ENCODE assay signal across 8 cellular contexts in genomic region chr1:25267288-25268142, GRCh38. TPM values are rescaled to one million over a fixed set of nuclear protein-coding genes. Genes with fewer than 3 reads are reported as not detected.
DNase-seq lines count a peak whose midpoint lies in the region; ATAC-seq and TF ChIP-seq lines count a peak whose summit lies in the region.
"Not testable (repeated sequence)": the region's sequence is repeated elsewhere in the genome, so short reads cannot be mapped to it uniquely, and the experiment has no call there.

No MANE protein-coding gene starts in this region.

- intact Hi-C loops in PC-3 (cut with micrococcal nuclease); mucosa of descending colon (cut with DNase I, micrococcal nuclease): not testable (repeated sequence)

- ATAC-seq in GM21619 (IDR thresholded peaks at IDR 0.05; ENCODE audit: unreplicated experiment) (peak; percentile 57), PC-3 (peak; percentile 86), mucosa of descending colon (peak; percentile 98)

- peak overlapping the region; percentile 87; the same call in 1 of the 2 replicates for H3K27ac ChIP-seq in HUES64 (ENCODE audit: low read depth, low read length)
- not testable (repeated sequence) for H3K27ac ChIP-seq in PC-3 (ENCODE audit: low read length)
- peak overlapping the region; percentile 32 for H3K27ac ChIP-seq in endodermal cell (ENCODE audit: low read depth, low read length)

- H3K4me3 Mint-ChIP-seq in endodermal cell, result peak overlapping the region; percentile 48

- H3K4me2 ChIP-seq in PC-3 (ENCODE audit: low read length), result peak overlapping the region; percentile 59

- not testable (repeated sequence) for H3K27ac Mint-ChIP-seq in endodermal cell

- H3K36me3 ChIP-seq in HUES64 (ENCODE audit: insufficient read depth, low read length); PC-3 (ENCODE audit: low read depth, low read length); endodermal cell (ENCODE audit: control insufficient read depth, insufficient read depth, low read length); mucosa of descending colon (ENCODE audit: low read depth): not testable (repeated sequence)

- H3K27me3 ChIP-seq in HUES64 (ENCODE audit: insufficient read depth, low read length); PC-3 (ENCODE audit: low read length); endodermal cell (ENCODE audit: control insufficient read depth, insufficient read depth, low read length, poor library complexity, severe bottlenecking): not testable (repeated sequence)

- H3K4me1 Mint-ChIP-seq in endodermal cell, result not testable (repeated sequence)

- not testable (repeated sequence) for H3K9me3 ChIP-seq in HUES64 (ENCODE audit: insufficient read depth, low read depth, low read length); PC-3 (ENCODE audit: low read length); endodermal cell (ENCODE audit: control insufficient read depth, low read length); mucosa of descending colon

- H2AFZ ChIP-seq in PC-3 (ENCODE audit: low read length), result peak overlapping the region; percentile 77

- H3K4me3 ChIP-seq in HUES64 (ENCODE audit: low read length), result peak overlapping the region; percentile 54
- H3K4me3 ChIP-seq in PC-3 (ENCODE audit: low read length), result peak overlapping the region; percentile 62
- H3K4me3 ChIP-seq in endodermal cell (ENCODE audit: low read length), result peak overlapping the region; percentile 78
- peak overlapping the region; percentile 67 for H3K4me3 ChIP-seq in mucosa of descending colon

- not testable (repeated sequence) for H3K4me1 ChIP-seq in HUES64 (ENCODE audit: insufficient read depth, low read length); PC-3 (ENCODE audit: insufficient read depth, low read length); endodermal cell (ENCODE audit: control insufficient read depth, insufficient read depth, low read length); mucosa of descending colon (ENCODE audit: low read depth)

- POLR2A ChIA-PET in PC-3 (lab: Charles Lee; ENCODE audit: unreplicated experiment), result not testable (repeated sequence)

- H3K36me3 Mint-ChIP-seq in endodermal cell (ENCODE audit: low read depth), result peaks cover 11% of the 10 kb centered on the region

- TSS peak; percentile 82 for BruUV-seq in PC-3 (replicated peaks; lab: Mats Ljungman, UMichigan)

- not testable (repeated sequence) for H4K20me1 ChIP-seq in PC-3 (ENCODE audit: low read length)

- not testable (repeated sequence) for H3F3A ChIP-seq in PC-3 (ENCODE audit: low read length, unreplicated experiment)

- H3K9me2 ChIP-seq in PC-3 (replicated peaks; ENCODE audit: low read length), result not testable (repeated sequence)

- peak overlapping the region; percentile 52; the same call in 1 of the 2 replicates for H3K9ac ChIP-seq in HUES64 (ENCODE audit: low read depth, low read length)
- peak overlapping the region; percentile 27; the same call in 1 of the 2 replicates for H3K9ac ChIP-seq in PC-3 (ENCODE audit: low read length)
- peak overlapping the region; percentile 25 for H3K9ac ChIP-seq in endodermal cell (ENCODE audit: extremely low read depth, low read length, poor library complexity, severe bottlenecking)

- not testable (repeated sequence) for H3K9me3 Mint-ChIP-seq in endodermal cell

- WGBS in HUES64, result 0% methylated on average over 29 of the region's 56 CpGs
- 0% methylated on average over 13 to 29 of the region's 56 CpGs for WGBS in endodermal cell (ENCODE audit: insufficient coverage in 1 of 2, insufficient read length in 1 of 2), 2 experiments

- CTCF ChIA-PET in PC-3 (lab: Charles Lee), result not testable (repeated sequence)

- H3K27me3 Mint-ChIP-seq in endodermal cell (ENCODE audit: insufficient read depth), result peaks cover 12% of the 10 kb centered on the region

- DNase-seq in D341Med (ENCODE audit: low spot score), result peak; percentile 24
- DNase-seq in PC-3, result peak; percentile 66
- DNase-seq in activated T-cell treated with anti-CD3 and anti-CD28 coated beads for 24 hours (ENCODE audit: low read depth), result peak; percentile 88
- DNase-seq in endodermal cell, result peak; percentile 84
- peak; percentile 78 to 94 (median 82) for DNase-seq in mucosa of descending colon
- peak; percentile 80 to 84 for DNase-seq in stimulated activated CD8-positive, alpha-beta memory T cell treated with anti-CD3 and anti-CD28 coated beads, Interleukin-2, amount 100 ng/mL, for 1 hour (ENCODE audit: low read depth in 2 of 2)

- H3K79me2 ChIP-seq in PC-3 (ENCODE audit: low read length), result not testable (repeated sequence)

- TF ChIP-seq CTCF in PC-3 (conservative IDR thresholded peaks at IDR 0.05; ENCODE audit: low read depth, low read length); endodermal cell (conservative IDR thresholded peaks at IDR 0.05); mucosa of descending colon (IDR thresholded peaks at IDR 0.05): not testable (repeated sequence)

RNA-seq across cellular contexts. Expression of gene RHD, which starts 4.8 kb away (rescaled TPM):
- 0.30 TPM for polyA plus RNA-seq in HUES64 (2013, experiment 1 of 2)
- polyA plus RNA-seq in HUES64 (2013, experiment 2 of 2), result not detected
- not detected in 2 replicates for total RNA-seq in PC-3 (2014; rRNA removed)
- total RNA-seq in endodermal cell, result not detected
- not detected for polyA plus RNA-seq in endodermal cell (2013, experiment 1 of 2)
- not detected for polyA plus RNA-seq in endodermal cell (2013, experiment 2 of 2)
- not detected for total RNA-seq in mucosa of descending colon

RNA-seq across cellular contexts. Expression of gene RSRP1, which starts 20.3 kb away (rescaled TPM):
- 31.0 TPM for polyA plus RNA-seq in HUES64 (2013, experiment 1 of 2)
- polyA plus RNA-seq in HUES64 (2013, experiment 2 of 2), result 32.1 TPM
- total RNA-seq in PC-3 (2014; rRNA removed) (46.8 and 49.4 TPM in 2 replicates), endodermal cell (10 to 100 TPM; 90.3 to 92.5 TPM), mucosa of descending colon (100 to 1,000 TPM; 151 to 179 (median 153) TPM)
- polyA plus RNA-seq in endodermal cell (2013, experiment 1 of 2), result 70.9 TPM
- 67.3 TPM for polyA plus RNA-seq in endodermal cell (2013, experiment 2 of 2)

RNA-seq across cellular contexts. Expression of gene SYF2, which starts 35.2 kb away (rescaled TPM):
- 40.6 TPM for polyA plus RNA-seq in HUES64 (2013, experiment 1 of 2)
- polyA plus RNA-seq in HUES64 (2013, experiment 2 of 2), result 41.0 TPM
- total RNA-seq in PC-3 (2014; rRNA removed) (29.8 and 31.0 TPM in 2 replicates), endodermal cell (10 to 100 TPM; 36.4 to 38.0 TPM), mucosa of descending colon (10 to 100 TPM; 44.0 to 57.9 (median 48.2) TPM)
- polyA plus RNA-seq in endodermal cell (2013, experiment 1 of 2), result 51.9 TPM
- 53.0 TPM for polyA plus RNA-seq in endodermal cell (2013, experiment 2 of 2)

Comparison
In these comparisons a context has a peak if more than half of its experiments do, and no peak if none do; other contexts are left out.
1. DNase-seq: peak in every context shown above with its lines; median percentile 88 in activated T-cell treated with anti-CD3 and anti-CD28 coated beads for 24 hours; 84 in endodermal cell; 82 in mucosa of descending colon; 82 in stimulated activated CD8-positive, alpha-beta memory T cell treated with anti-CD3 and anti-CD28 coated beads, Interleukin-2, amount 100 ng/mL, for 1 hour; 66 in PC-3; 24 in D341Med.